In genomic region chr9:75700252-75700640, GRCh38 we compare ENCODE assay signal across 16 cellular contexts.
DNase-seq lines count a peak whose midpoint lies in the region; ATAC-seq and TF ChIP-seq lines count a peak whose summit lies in the region.
"Had no signal": no experiment of that assay in that cellular context is flagged by ENCODE, and none has a peak within 500 bp of the region (broad histone marks: within the 10 kb centered on the region; RNA-seq: fewer than 3 reads in every experiment).

No MANE protein-coding gene starts in this region.

- H3K9me3 ChIP-seq in heart right ventricle, result peaks cover 0 to 3% (median 0%) of the 10 kb centered on the region in 11 donors
- H3K9me3 ChIP-seq in left ventricle myocardium inferior (replicated peaks), result peaks cover 17% of the 10 kb centered on the region
- H3K9me3 ChIP-seq: HAP-1 had no signal

- H3K4me3 ChIP-seq in heart right ventricle (no peak overlapping the region), left ventricle myocardium inferior (no peak overlapping the region)
- H3K4me3 ChIP-seq: HAP-1 had no signal

- H3K27me3 ChIP-seq in heart right ventricle (no peaks in the 10 kb centered on the region), left ventricle myocardium inferior (ENCODE audit: low read depth) (no peaks in the 10 kb centered on the region)

- H3K4me1 ChIP-seq in heart right ventricle (peaks cover 0 to 22% (median 6%) of the 10 kb centered on the region in 9 donors), left ventricle myocardium inferior (peaks cover 8% of the 10 kb centered on the region)
- H3K4me1 ChIP-seq: HAP-1 had no signal

- no peak for DNase-seq in Right ventricle myocardium superior
- DNase-seq in left cardiac atrium, result no peak
- no peak for DNase-seq in heart right ventricle
- DNase-seq in left ventricle myocardium inferior, result no peak
- DNase-seq in NCI-H82 (lab: John Stamatoyannopoulos, UW), result no peak
- no peak for DNase-seq in NCI-H524 (lab: John Stamatoyannopoulos, UW)
- DNase-seq: C1 segment of cervical spinal cord; Calu3; CD4-positive, alpha-beta memory T cell; COR-L47; DMS53; DMS79 treated with DMSO at 0.1 percent for 48 hours; GF-D8; GOT3; HFFc6 had no signal

- WGBS in heart right ventricle, 2 donors, result 45 to 49% methylated on average over 1 of the region's 1 CpG

- H3K27ac ChIP-seq in heart right ventricle, result peak overlapping the region in 7 of 10 donors; percentile 4 to 73 (median 30)
- peak overlapping the region; percentile 82 for H3K27ac ChIP-seq in left ventricle myocardium inferior (replicated peaks)

- intact Hi-C loops in Right ventricle myocardium superior (cut with DNase I) (no loop called here), left cardiac atrium (cut with DNase I) (no loop called here), heart right ventricle (cut with DNase I) (no loop called here), left ventricle myocardium inferior (cut with micrococcal nuclease) (no loop called here)

- peak; percentile 89 for ATAC-seq in Right ventricle myocardium superior (ENCODE audit: poor library complexity)
- ATAC-seq in left cardiac atrium, result no peak
- peak in 7 of 8 donors; percentile 16 to 97 (median 84) for ATAC-seq in heart right ventricle

- TF ChIP-seq CTCF in heart right ventricle (IDR thresholded peaks at IDR 0.05) (no peak), left ventricle myocardium inferior (IDR thresholded peaks at IDR 0.05; ENCODE audit: borderline replicate concordance) (no peak)

- no peaks in the 10 kb centered on the region for H3K36me3 ChIP-seq in heart right ventricle
- no peaks in the 10 kb centered on the region for H3K36me3 ChIP-seq in left ventricle myocardium inferior
- H3K36me3 ChIP-seq: HAP-1 had no signal

Comparison
In these comparisons a context has a peak if more than half of its experiments do, and no peak if none do; other contexts are left out.
1. ATAC-seq: peak in Right ventricle myocardium superior (single experiment) and heart right ventricle (7 of 8); none in left cardiac atrium (0 of 2).